1 cellular context compared by ENCODE assay signal in the genomic region with DNA sequence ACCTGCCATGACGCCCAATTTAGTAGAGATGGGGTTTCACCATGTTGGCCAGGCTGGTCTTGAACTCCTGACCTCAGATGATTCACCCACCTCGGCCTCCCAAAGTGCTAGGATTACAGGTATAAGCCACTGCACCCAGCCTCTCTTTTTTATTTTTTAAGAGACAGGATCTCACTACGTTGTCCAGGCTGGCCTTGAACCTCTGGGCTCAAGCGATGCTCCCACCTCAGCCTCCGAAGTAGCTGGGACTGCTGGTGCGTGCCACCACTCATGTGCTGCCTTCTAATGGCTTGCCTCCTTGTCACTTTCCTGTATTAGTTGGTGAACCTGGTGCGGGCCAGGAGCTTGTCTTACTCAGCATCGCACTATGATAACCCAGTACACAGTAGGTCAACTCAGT.
A peak's percentile ranks its signal among the peaks of the same experiment; 100 is the strongest.
TF ChIP-seq lines count a peak whose summit lies in the region.

No MANE protein-coding gene starts in this region.

TF ChIP-seq in K562, 482 proteins besides CTCF, POLR2A, EP300 and RAD21 (continued from another document):
- TF ChIP-seq, protein P1, sequence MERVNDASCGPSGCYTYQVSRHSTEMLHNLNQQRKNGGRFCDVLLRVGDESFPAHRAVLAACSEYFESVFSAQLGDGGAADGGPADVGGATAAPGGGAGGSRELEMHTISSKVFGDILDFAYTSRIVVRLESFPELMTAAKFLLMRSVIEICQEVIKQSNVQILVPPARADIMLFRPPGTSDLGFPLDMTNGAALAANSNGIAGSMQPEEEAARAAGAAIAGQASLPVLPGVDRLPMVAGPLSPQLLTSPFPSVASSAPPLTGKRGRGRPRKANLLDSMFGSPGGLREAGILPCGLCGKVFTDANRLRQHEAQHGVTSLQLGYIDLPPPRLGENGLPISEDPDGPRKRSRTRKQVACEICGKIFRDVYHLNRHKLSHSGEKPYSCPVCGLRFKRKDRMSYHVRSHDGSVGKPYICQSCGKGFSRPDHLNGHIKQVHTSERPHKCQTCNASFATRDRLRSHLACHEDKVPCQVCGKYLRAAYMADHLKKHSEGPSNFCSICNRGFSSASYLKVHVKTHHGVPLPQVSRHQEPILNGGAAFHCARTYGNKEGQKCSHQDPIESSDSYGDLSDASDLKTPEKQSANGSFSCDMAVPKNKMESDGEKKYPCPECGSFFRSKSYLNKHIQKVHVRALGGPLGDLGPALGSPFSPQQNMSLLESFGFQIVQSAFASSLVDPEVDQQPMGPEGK (CRISPR knock-in tag; IDR thresholded peaks at IDR 0.05; ENCODE audit: borderline replicate concordance) = no peak
- TF ChIP-seq KLF1 (tag; IDR thresholded peaks at IDR 0.05) (no peak), SLC30A9 (CRISPR knock-in tag; IDR thresholded peaks at IDR 0.05) (no peak), ZNF561 (CRISPR knock-in tag; conservative IDR thresholded peaks at IDR 0.05) (no peak), TBP (optimal IDR thresholded peaks at IDR 0.05; ENCODE audit: low read depth, low read length) (no peak), ZFP1 (CRISPR knock-in tag; IDR thresholded peaks at IDR 0.05) (no peak), YBX1 (IDR thresholded peaks at IDR 0.05) (no peak), ZKSCAN1 (IDR thresholded peaks at IDR 0.05; ENCODE audit: low read depth, low read length) (peak; percentile 75; the same call in 1 of the 2 replicates)
- TF ChIP-seq, protein P2, sequence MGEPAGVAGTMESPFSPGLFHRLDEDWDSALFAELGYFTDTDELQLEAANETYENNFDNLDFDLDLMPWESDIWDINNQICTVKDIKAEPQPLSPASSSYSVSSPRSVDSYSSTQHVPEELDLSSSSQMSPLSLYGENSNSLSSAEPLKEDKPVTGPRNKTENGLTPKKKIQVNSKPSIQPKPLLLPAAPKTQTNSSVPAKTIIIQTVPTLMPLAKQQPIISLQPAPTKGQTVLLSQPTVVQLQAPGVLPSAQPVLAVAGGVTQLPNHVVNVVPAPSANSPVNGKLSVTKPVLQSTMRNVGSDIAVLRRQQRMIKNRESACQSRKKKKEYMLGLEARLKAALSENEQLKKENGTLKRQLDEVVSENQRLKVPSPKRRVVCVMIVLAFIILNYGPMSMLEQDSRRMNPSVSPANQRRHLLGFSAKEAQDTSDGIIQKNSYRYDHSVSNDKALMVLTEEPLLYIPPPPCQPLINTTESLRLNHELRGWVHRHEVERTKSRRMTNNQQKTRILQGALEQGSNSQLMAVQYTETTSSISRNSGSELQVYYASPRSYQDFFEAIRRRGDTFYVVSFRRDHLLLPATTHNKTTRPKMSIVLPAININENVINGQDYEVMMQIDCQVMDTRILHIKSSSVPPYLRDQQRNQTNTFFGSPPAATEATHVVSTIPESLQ (CRISPR knock-in tag; IDR thresholded peaks at IDR 0.05) = no peak
- TF ChIP-seq, protein P3, sequence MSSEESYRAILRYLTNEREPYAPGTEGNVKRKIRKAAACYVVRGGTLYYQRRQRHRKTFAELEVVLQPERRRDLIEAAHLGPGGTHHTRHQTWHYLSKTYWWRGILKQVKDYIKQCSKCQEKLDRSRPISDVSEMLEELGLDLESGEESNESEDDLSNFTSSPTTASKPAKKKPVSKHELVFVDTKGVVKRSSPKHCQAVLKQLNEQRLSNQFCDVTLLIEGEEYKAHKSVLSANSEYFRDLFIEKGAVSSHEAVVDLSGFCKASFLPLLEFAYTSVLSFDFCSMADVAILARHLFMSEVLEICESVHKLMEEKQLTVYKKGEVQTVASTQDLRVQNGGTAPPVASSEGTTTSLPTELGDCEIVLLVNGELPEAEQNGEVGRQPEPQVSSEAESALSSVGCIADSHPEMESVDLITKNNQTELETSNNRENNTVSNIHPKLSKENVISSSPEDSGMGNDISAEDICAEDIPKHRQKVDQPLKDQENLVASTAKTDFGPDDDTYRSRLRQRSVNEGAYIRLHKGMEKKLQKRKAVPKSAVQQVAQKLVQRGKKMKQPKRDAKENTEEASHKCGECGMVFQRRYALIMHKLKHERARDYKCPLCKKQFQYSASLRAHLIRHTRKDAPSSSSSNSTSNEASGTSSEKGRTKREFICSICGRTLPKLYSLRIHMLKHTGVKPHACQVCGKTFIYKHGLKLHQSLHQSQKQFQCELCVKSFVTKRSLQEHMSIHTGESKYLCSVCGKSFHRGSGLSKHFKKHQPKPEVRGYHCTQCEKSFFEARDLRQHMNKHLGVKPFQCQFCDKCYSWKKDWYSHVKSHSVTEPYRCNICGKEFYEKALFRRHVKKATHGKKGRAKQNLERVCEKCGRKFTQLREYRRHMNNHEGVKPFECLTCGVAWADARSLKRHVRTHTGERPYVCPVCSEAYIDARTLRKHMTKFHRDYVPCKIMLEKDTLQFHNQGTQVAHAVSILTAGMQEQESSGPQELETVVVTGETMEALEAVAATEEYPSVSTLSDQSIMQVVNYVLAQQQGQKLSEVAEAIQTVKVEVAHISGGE (CRISPR knock-in tag; IDR thresholded peaks at IDR 0.05) = no peak
TF ChIP-seq in K562: peak in this region for 3.
